ENCODE assay signal across 8 cellular contexts in the genomic region with DNA sequence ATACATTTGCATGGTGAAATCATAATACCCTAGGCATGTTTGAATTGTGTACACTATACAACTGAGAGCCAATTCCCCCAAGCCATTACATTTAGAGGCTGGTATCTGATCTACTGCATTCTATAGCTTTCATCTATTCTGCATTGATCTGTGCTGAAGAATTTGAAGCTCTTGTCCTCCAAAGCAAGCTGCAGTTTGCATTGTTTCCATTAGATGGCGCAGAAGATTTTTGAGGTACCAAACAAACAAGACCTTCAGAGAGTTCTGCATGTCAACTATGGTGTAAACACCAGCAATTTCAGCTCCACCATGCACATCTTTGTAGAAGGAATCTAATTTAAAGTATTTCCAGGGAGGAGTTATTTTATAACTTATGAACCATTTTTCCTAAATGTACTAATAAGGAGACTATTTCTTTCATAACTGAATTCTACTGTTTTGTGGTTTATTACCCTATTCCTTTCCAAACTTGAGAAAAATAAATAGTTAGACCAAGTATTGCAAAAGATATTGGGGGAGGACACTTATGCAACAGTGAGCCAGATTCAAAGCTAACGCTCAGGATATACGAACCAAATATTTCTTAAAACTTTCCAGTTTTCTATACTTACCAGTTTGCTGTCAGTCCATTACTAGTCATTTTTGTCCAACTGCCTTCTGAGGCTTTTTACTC.
DNase-seq lines count a peak whose midpoint lies in the region; ATAC-seq and TF ChIP-seq lines count a peak whose summit lies in the region.

No MANE protein-coding gene starts in this region.

- H3K4me1 ChIP-seq in naive thymus-derived CD4-positive, alpha-beta T cell (ENCODE audit: control insufficient read depth in 2 of 2, insufficient read depth in 2 of 2, low read length in 2 of 2): no peaks in the 10 kb centered on the region
- no peaks in the 10 kb centered on the region for H3K4me1 ChIP-seq in thoracic aorta (ENCODE audit: control insufficient read depth in 1 of 2, low read depth in 2 of 2)

- peaks cover 7 to 15% (median 9%) of the 10 kb centered on the region in 5 donors for H3K27me3 Mint-ChIP-seq in naive thymus-derived CD4-positive, alpha-beta T cell

- H3K27me3 ChIP-seq in naive thymus-derived CD4-positive, alpha-beta T cell (ENCODE audit: control insufficient read depth in 2 of 2, insufficient read depth in 2 of 2, low read length in 2 of 2): no peaks in the 10 kb centered on the region
- no peaks in the 10 kb centered on the region for H3K27me3 ChIP-seq in thoracic aorta (replicated peaks; ENCODE audit: insufficient read depth)

- CTCF ChIA-PET in naive thymus-derived CD4-positive, alpha-beta T cell (lab: Charles Lee): interaction anchor here (0.9 to 3.3 kb wide), 6 partner anchors 9 to 829 kb away, joined by 3 to 32 read pairs (median 5); no protein-coding TSS in a partner anchor

- no peaks in the 10 kb centered on the region for H3K36me3 Mint-ChIP-seq in naive thymus-derived CD4-positive, alpha-beta T cell

- peak; percentile 47 for TF ChIP-seq CTCF in thoracic aorta (IDR thresholded peaks at IDR 0.05)

- H3K9me3 Mint-ChIP-seq in naive thymus-derived CD4-positive, alpha-beta T cell: no peaks in the 10 kb centered on the region

- ATAC-seq in GM19025 (IDR thresholded peaks at IDR 0.05; ENCODE audit: low read depth, unreplicated experiment) (peak; percentile 82), HG03175 (IDR thresholded peaks at IDR 0.05; ENCODE audit: unreplicated experiment) (peak; percentile 89), thoracic aorta (ENCODE audit: insufficient number of reproducible peaks, low FRiP score, low read depth) (no peak)
- peak; percentile 68 for ATAC-seq in naive thymus-derived CD4-positive, alpha-beta T cell

- no peak overlapping the region for H3K27ac ChIP-seq in naive thymus-derived CD4-positive, alpha-beta T cell (ENCODE audit: low read depth, low read length)
- no peak overlapping the region for H3K27ac ChIP-seq in thoracic aorta

- peaks cover 0 to 12% (median 0%) of the 10 kb centered on the region in 7 donors for H3K4me1 Mint-ChIP-seq in naive thymus-derived CD4-positive, alpha-beta T cell

- POLR2A ChIA-PET in naive thymus-derived CD4-positive, alpha-beta T cell (lab: Charles Lee): no interaction called here

- no peak overlapping the region for H3K4me3 ChIP-seq in naive thymus-derived CD4-positive, alpha-beta T cell (ENCODE audit: low read length)
- no peak overlapping the region for H3K4me3 ChIP-seq in thoracic aorta

- no peaks in the 10 kb centered on the region for H3K9me3 ChIP-seq in naive thymus-derived CD4-positive, alpha-beta T cell (ENCODE audit: control insufficient read depth in 2 of 3, low read length in 3 of 3)
- H3K9me3 ChIP-seq in thoracic aorta: no peaks in the 10 kb centered on the region

- DNase-seq in CMK (ENCODE audit: low read depth): peak; percentile 14
- DNase-seq in NCI-H446 treated with DMSO at 0.1 percent for 48 hours (lab: John Stamatoyannopoulos, UW): peak; percentile 45
- peak; percentile 34 to 54 for DNase-seq in activated CD4-positive, alpha-beta T cell treated with anti-CD3 and anti-CD28 coated beads, Interleukin-2, amount 50 U/mL, for 48 hours
- DNase-seq in erythroblast (lab: John Stamatoyannopoulos, UW): peak; percentile 43 to 64
- peak in 8 of 9 donors; percentile 11 to 57 (median 44) for DNase-seq in naive thymus-derived CD4-positive, alpha-beta T cell
- DNase-seq in thoracic aorta (ENCODE audit: low spot score): no peak

- TF ChIP-seq POLR2A in erythroblast (IDR thresholded peaks at IDR 0.05; ENCODE audit: low read length): no peak

- intact Hi-C loops in naive thymus-derived CD4-positive, alpha-beta T cell (cut with micrococcal nuclease): loop anchor here (1.0 to 5.0 kb wide), 6 partner anchors 205 to 828 kb away; no protein-coding TSS in a partner anchor

- no peak overlapping the region for H3K27ac Mint-ChIP-seq in naive thymus-derived CD4-positive, alpha-beta T cell

- no peaks in the 10 kb centered on the region for H3K36me3 ChIP-seq in naive thymus-derived CD4-positive, alpha-beta T cell (ENCODE audit: control insufficient read depth in 2 of 3, insufficient read depth in 3 of 3, low read length in 3 of 3)
- H3K36me3 ChIP-seq in thoracic aorta: no peaks in the 10 kb centered on the region

- H3K4me3 Mint-ChIP-seq in naive thymus-derived CD4-positive, alpha-beta T cell: no peak overlapping the region
